Comparison of ENCODE assay signal across 19 cellular contexts in the genomic region with DNA sequence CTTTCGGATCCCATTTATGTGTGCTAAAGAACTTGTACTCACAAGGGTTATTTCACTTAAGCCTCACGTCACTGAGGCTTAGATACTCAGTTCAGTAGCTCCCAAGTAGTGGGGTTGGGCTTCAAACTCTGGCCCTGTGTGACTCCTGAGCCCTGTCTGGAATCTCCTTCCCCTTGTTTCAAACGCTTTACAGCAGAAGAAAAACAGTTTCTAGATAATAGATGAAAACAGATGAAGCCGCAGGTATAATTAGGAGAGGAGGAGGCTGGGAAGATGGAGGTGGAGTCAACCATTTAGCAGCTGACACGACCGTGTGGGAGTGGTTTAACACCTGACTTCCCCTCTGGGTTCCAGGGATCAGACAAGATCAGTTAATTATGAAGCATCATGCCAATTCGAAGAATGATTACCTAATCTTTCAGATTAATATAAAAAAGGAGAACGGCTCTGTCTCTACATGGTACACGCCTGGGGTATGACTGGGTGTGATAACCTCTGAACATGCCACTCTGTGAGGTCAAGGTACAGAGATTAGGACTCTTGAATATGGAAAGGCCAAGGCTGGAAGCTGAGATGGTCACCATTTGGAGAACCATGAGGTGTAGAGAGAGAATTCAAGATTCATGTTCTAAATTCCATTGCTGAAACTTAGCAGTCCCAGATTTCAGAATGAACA. TPM values are rescaled to one million over a fixed set of nuclear protein-coding genes. Genes with fewer than 3 reads are reported as not detected.
DNase-seq lines count a peak whose midpoint lies in the region; ATAC-seq, FAIRE-seq and TF ChIP-seq lines count a peak whose summit lies in the region.
"Had no signal": no experiment of that assay in that cellular context is flagged by ENCODE, and none has a peak within 500 bp of the region (broad histone marks: within the 10 kb centered on the region; RNA-seq: fewer than 3 reads in every experiment).

No MANE protein-coding gene starts in this region.

- DNase-seq in cardiac muscle cell (ENCODE audit: low read depth in 1 of 2, low spot score in 1 of 2): no peak
- DNase-seq in Right ventricle myocardium superior: no peak
- no peak for DNase-seq in chondrocyte (ENCODE audit: low spot score)
- peak; percentile 49 for DNase-seq in mucosa of gallbladder (ENCODE audit: low spot score)
- no peak for DNase-seq in H54 (ENCODE audit: insufficient read length, low spot score)
- DNase-seq in NCI-H2196 (lab: John Stamatoyannopoulos, UW; ENCODE audit: unreplicated experiment): no peak
- DNase-seq in NCI-H187 treated with DMSO at 0.1 percent for 48 hours (lab: John Stamatoyannopoulos, UW): no peak
- DNase-seq: 8988T; activated effector memory CD4-positive, alpha-beta T cell treated with Interleukin-2 at 50 U/mL for 16 hours; CD4-positive, alpha-beta T cell; effector CD8-positive, alpha-beta T cell; EL; mammary epithelial cell; NCI-H345; spleen; stimulated activated naive CD8-positive, alpha-beta T cell treated with anti-CD3 and anti-CD28 coated beads, Interleukin-15, Interleukin-2, amounts not matched to agents 100 U/mL and 50 U/mL, for 24 hours had no signal

- TF ChIP-seq CTCF in cardiac muscle cell (IDR thresholded peaks at IDR 0.05; ENCODE audit: low read depth, low read length) (no peak), chondrocyte (IDR thresholded peaks at IDR 0.05) (no peak)

- ATAC-seq in Right ventricle myocardium superior (ENCODE audit: poor library complexity) (no peak), HG02884 (IDR thresholded peaks at IDR 0.05; ENCODE audit: unreplicated experiment) (no peak)
- ATAC-seq: stimulated activated naive CD8-positive, alpha-beta T cell treated with anti-CD3 and anti-CD28 coated beads, Interleukin-15, Interleukin-2, amounts not matched to agents 100 U/mL and 50 U/mL, for 24 hours had no signal

- no peaks in the 10 kb centered on the region for H3K27me3 ChIP-seq in cardiac muscle cell

- no peak overlapping the region for H3K4me3 ChIP-seq in cardiac muscle cell
- H3K4me3 ChIP-seq: spleen had no signal

- peaks cover 71% of the 10 kb centered on the region for H3K4me1 Mint-ChIP-seq in chondrocyte (ENCODE audit: low read depth)

- intact Hi-C loops in Right ventricle myocardium superior (cut with DNase I): no loop called here

- peaks cover 10% of the 10 kb centered on the region for H3K4me1 ChIP-seq in cardiac muscle cell (ENCODE audit: low read depth)

- peak overlapping the region; percentile 15 for H3K27ac ChIP-seq in cardiac muscle cell
- H3K27ac ChIP-seq: VCaP had no signal

- no peak overlapping the region for H3K4me3 Mint-ChIP-seq in chondrocyte (ENCODE audit: unreplicated experiment)
- H3K4me3 Mint-ChIP-seq: brain; CD4-positive, alpha-beta T cell had no signal

- FAIRE-seq in H54 (lab: Jason Lieb, UNC): no peak

- H3K36me3 ChIP-seq in cardiac muscle cell: peaks cover 3% of the 10 kb centered on the region

- H3K27me3 Mint-ChIP-seq in chondrocyte (ENCODE audit: low read depth): no peaks in the 10 kb centered on the region
- H3K27me3 Mint-ChIP-seq: CD4-positive, alpha-beta T cell had no signal

- no peak for TF ChIP-seq POLR2A in H54 (IDR thresholded peaks at IDR 0.05; ENCODE audit: low read depth, low read length)

- H3K27ac Mint-ChIP-seq in chondrocyte (ENCODE audit: unreplicated experiment): peak overlapping the region; percentile 83
- H3K27ac Mint-ChIP-seq: CD4-positive, alpha-beta T cell had no signal

- H3K9me3 Mint-ChIP-seq in chondrocyte (ENCODE audit: low read depth): no peaks in the 10 kb centered on the region
- H3K9me3 Mint-ChIP-seq: CD4-positive, alpha-beta T cell had no signal

- H3K36me3 Mint-ChIP-seq in chondrocyte (ENCODE audit: low read depth): peaks cover 30% of the 10 kb centered on the region

- H3K9me3 ChIP-seq in cardiac muscle cell (ENCODE audit: low read depth): no peaks in the 10 kb centered on the region
- H3K9me3 ChIP-seq: spleen had no signal

RNA-seq across cellular contexts. Expression of gene TPM1, which starts 31.1 kb away (rescaled TPM):
- total RNA-seq in cardiac muscle cell: 6,553 and 8,453 TPM in 2 replicates
- 7,519 and 10,138 TPM in 2 replicates for polyA plus RNA-seq in cardiac muscle cell
- total RNA-seq in Right ventricle myocardium superior: 12,703 TPM
- 2,291 to 2,367 TPM (median 2,332 TPM) in 3 replicates for total RNA-seq in chondrocyte
- 1,361 TPM for total RNA-seq in mucosa of gallbladder

RNA-seq across cellular contexts. Expression of gene LACTB, which starts 48.0 kb away (rescaled TPM):
- total RNA-seq in cardiac muscle cell: 13.3 and 14.1 TPM in 2 replicates
- 14.0 and 18.0 TPM in 2 replicates for polyA plus RNA-seq in cardiac muscle cell
- total RNA-seq in Right ventricle myocardium superior: 29.9 TPM
- total RNA-seq in chondrocyte: 19.4 to 22.4 TPM (median 20.7 TPM) in 3 replicates
- total RNA-seq in mucosa of gallbladder: 20.7 TPM
